9 cellular contexts compared by ENCODE assay signal in genomic region chr4:16914208-16914607, GRCh38. TPM values are rescaled to one million over a fixed set of nuclear protein-coding genes. Genes with fewer than 3 reads are reported as not detected.
A peak's percentile ranks its signal among the peaks of the same experiment; 100 is the strongest.
DNase-seq lines count a peak whose midpoint lies in the region; ATAC-seq and TF ChIP-seq lines count a peak whose summit lies in the region.
"Had no signal": no experiment of that assay in that cellular context is flagged by ENCODE, and none has a peak within 500 bp of the region (broad histone marks: within the 10 kb centered on the region; RNA-seq: fewer than 3 reads in every experiment).

No MANE protein-coding gene starts in this region.

- peak; percentile 17 for TF ChIP-seq CTCF in RWPE2 (IDR thresholded peaks at IDR 0.05; ENCODE audit: poor library complexity, severe bottlenecking)
- TF ChIP-seq CTCF in fibroblast of mammary gland (conservative IDR thresholded peaks at IDR 0.05; ENCODE audit: control insufficient read depth, insufficient read depth, low read depth, low read length) = peak; percentile 56
- TF ChIP-seq CTCF in suprapubic skin (IDR thresholded peaks at IDR 0.05) = no peak

- WGBS in suprapubic skin = 93% methylated on average over 1 of the region's 1 CpG

- H3K36me3 ChIP-seq in H7 (replicated peaks; ENCODE audit: control insufficient read depth, insufficient read depth, low read length) (no peaks in the 10 kb centered on the region), RWPE2 (ENCODE audit: low read depth) (no peaks in the 10 kb centered on the region), suprapubic skin (no peaks in the 10 kb centered on the region)

- H3K4me1 ChIP-seq in RWPE2 (ENCODE audit: insufficient read depth, poor library complexity, severe bottlenecking) = no peaks in the 10 kb centered on the region
- H3K4me1 ChIP-seq in suprapubic skin = no peaks in the 10 kb centered on the region

- H3K27ac ChIP-seq in RWPE2 (ENCODE audit: poor library complexity, severe bottlenecking) = no peak overlapping the region
- no peak overlapping the region for H3K27ac ChIP-seq in suprapubic skin

- H3K27me3 ChIP-seq in H7 (ENCODE audit: control insufficient read depth, insufficient read depth, low read length) (no peaks in the 10 kb centered on the region; the same call in 1 of the 2 replicates), RWPE2 (ENCODE audit: insufficient read depth, poor library complexity, severe bottlenecking) (peaks cover 7% of the 10 kb centered on the region), suprapubic skin (no peaks in the 10 kb centered on the region)

- 0 out of 3 replicates have a peak, but pooled peaks have one; percentile 43 for ATAC-seq in RWPE2 (ENCODE audit: low read depth)
- ATAC-seq in HG03460 (IDR thresholded peaks at IDR 0.05; ENCODE audit: unreplicated experiment) = no peak
- ATAC-seq: mucosa of descending colon had no signal

- DNase-seq in H7 (peak; percentile 43), RWPE2 (ENCODE audit: low spot score) (no peak), fibroblast of mammary gland (ENCODE audit: low read depth) (peak; percentile 54), renal cortical epithelial cell (ENCODE audit: low read depth) (peak; percentile 8), suprapubic skin (ENCODE audit: low spot score in 2 of 2) (no peak)
- DNase-seq in stimulated activated CD4-positive, alpha-beta T cell treated with anti-CD3 and anti-CD28 coated beads, Interleukin-2, amount 100 ng/mL, for 48 hours = no peak
- DNase-seq: mucosa of descending colon had no signal

- no peak for TF ChIP-seq EP300 in suprapubic skin (IDR thresholded peaks at IDR 0.05)

- H3K9me3 ChIP-seq in RWPE2 (ENCODE audit: severe bottlenecking) (no peaks in the 10 kb centered on the region), suprapubic skin (no peaks in the 10 kb centered on the region)
- H3K9me3 ChIP-seq: mucosa of descending colon had no signal

- no peak overlapping the region for H3K4me3 ChIP-seq in H7 (ENCODE audit: insufficient read depth, low read depth, low read length)
- no peak overlapping the region for H3K4me3 ChIP-seq in RWPE2 (ENCODE audit: severe bottlenecking)
- H3K4me3 ChIP-seq in fibroblast of mammary gland (ENCODE audit: control insufficient read depth, low read depth, low read length) = no peak overlapping the region
- H3K4me3 ChIP-seq in suprapubic skin = no peak overlapping the region
- H3K4me3 ChIP-seq: mucosa of descending colon had no signal

- TF ChIP-seq POLR2A in suprapubic skin (IDR thresholded peaks at IDR 0.05) = no peak

RNA-seq across cellular contexts. Expression of gene LDB2, which starts 15.8 kb away (rescaled TPM):
- 94.0 and 141 TPM in 2 replicates for total RNA-seq in H7 (2014; rRNA removed; shearing (Covaris generic))
- 0.35 and 0.99 TPM in 2 replicates for total RNA-seq in renal cortical epithelial cell
- 10 to 100 TPM in 2 of 4 donors, 1 to 10 TPM in 2; 4.7 to 17.7 (median 9.9) TPM for total RNA-seq in suprapubic skin
- total RNA-seq: NCI-H460 had no signal

Comparison
In these comparisons a context has a peak if more than half of its experiments do, and no peak if none do; other contexts are left out.
1. DNase-seq: peak in H7 (single experiment), fibroblast of mammary gland (single experiment) and renal cortical epithelial cell (single experiment); none in RWPE2 (single experiment), stimulated activated CD4-positive, alpha-beta T cell treated with anti-CD3 and anti-CD28 coated beads, Interleukin-2, amount 100 ng/mL, for 48 hours (0 of 2) and suprapubic skin (0 of 2).
2. CTCF ChIP-seq: peak in RWPE2 (single experiment) and fibroblast of mammary gland (single experiment); none in suprapubic skin (0 of 2).